In the genomic region with DNA sequence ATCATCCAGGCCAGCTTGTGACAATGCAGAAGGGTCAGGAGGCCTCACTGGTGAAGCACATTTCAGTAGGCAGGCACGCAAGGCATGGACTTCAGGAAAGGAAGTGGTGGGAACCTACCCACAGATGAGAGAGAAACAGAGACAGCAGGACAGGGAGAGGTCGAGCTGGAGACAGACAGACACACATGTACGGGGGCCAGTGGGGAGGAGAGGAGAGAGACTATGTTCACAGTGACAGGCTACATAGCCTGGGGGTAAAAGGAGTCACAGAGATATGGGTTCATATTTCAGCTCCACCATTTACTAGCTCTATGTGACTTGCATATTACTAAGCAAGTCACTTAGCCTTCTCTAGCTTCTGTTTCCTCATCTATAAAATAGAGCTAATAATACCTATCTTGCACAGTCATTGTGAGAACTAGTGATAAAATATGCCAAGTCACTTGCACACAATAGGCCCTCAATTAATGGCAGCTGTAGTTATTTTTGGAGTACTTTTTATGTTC, we compare ENCODE assay signal across 9 cellular contexts.
DNase-seq lines count a peak whose midpoint lies in the region; ATAC-seq and TF ChIP-seq lines count a peak whose summit lies in the region.
"Had no signal": no experiment of that assay in that cellular context is flagged by ENCODE, and none has a peak within 500 bp of the region (broad histone marks: within the 10 kb centered on the region; RNA-seq: fewer than 3 reads in every experiment).

No MANE protein-coding gene starts in this region.

- no TSS peak for BruUV-seq in PC-9 (replicated peaks; lab: Mats Ljungman, UMichigan)

- no peak overlapping the region for H3K4me3 Mint-ChIP-seq in activated CD4-positive, alpha-beta T cell treated with anti-CD3 and anti-CD28 coated beads, Interleukin-2, amount 10 ng/mL, durations not matched to agents 7 days and 5 days
- no peak overlapping the region for H3K4me3 Mint-ChIP-seq in stimulated activated memory B cell treated with anti-CD40 and anti-IgM and Interleukin-4, amounts not matched to agents 10 μg/mL and 1 μg/mL and 100 μg/mL, for 72 hours

- peaks cover 63% of the 10 kb centered on the region for H3F3A ChIP-seq in PC-9 (ENCODE audit: insufficient read depth, low read depth)

- no peak for TF ChIP-seq POLR2A in gastrocnemius medialis (IDR thresholded peaks at IDR 0.05)

- TF ChIP-seq CTCF in PC-9 (conservative IDR thresholded peaks at IDR 0.05) (no peak), gastrocnemius medialis (IDR thresholded peaks at IDR 0.05 in 4 of 5, conservative IDR thresholded peaks at IDR 0.05 in 1 of 5) (no peak)

- CTCF ChIA-PET in activated CD4-positive, alpha-beta T cell treated with anti-CD3 and anti-CD28 coated beads, Interleukin-2, amount 10 ng/mL, durations not matched to agents 7 days and 5 days (lab: Charles Lee) = interaction anchor here (0.5 to 3.8 kb wide), 15 partner anchors 8 to 110 kb away, joined by 3 to 14 read pairs (median 4); no protein-coding TSS in a partner anchor
- CTCF ChIA-PET in PC-9 (lab: Charles Lee) = interaction anchor here (0.5 to 0.7 kb wide), 3 partner anchors 91 to 503 kb away, joined by 3 to 11 read pairs (median 4); a partner anchor contains a TSS

- H3K4me3 ChIP-seq in PC-9 (no peak overlapping the region), gastrocnemius medialis (no peak overlapping the region)

- H3K4me1 ChIP-seq in PC-9 (replicated peaks; ENCODE audit: insufficient read depth) (peaks cover 66% of the 10 kb centered on the region), gastrocnemius medialis (no peaks in the 10 kb centered on the region)

- H3K27ac Mint-ChIP-seq in activated CD4-positive, alpha-beta T cell treated with anti-CD3 and anti-CD28 coated beads, Interleukin-2, amount 10 ng/mL, durations not matched to agents 7 days and 5 days = peak overlapping the region; percentile 86
- H3K27ac Mint-ChIP-seq in stimulated activated memory B cell treated with anti-CD40 and anti-IgM and Interleukin-4, amounts not matched to agents 10 μg/mL and 1 μg/mL and 100 μg/mL, for 72 hours = peak overlapping the region; percentile 71

- no peaks in the 10 kb centered on the region for H4K20me1 ChIP-seq in PC-9 (ENCODE audit: insufficient read depth)

- 0 out of 2 replicates have a peak overlapping the region, but pooled peaks have one; percentile 1 for H2AFZ ChIP-seq in PC-9

- POLR2A ChIA-PET in activated CD4-positive, alpha-beta T cell treated with anti-CD3 and anti-CD28 coated beads, Interleukin-2, amount 10 ng/mL, durations not matched to agents 7 days and 5 days (lab: Charles Lee) = interaction anchor here (1.2 kb wide), 1 partner anchor 9 kb away, joined by 3 read pairs; no protein-coding TSS in a partner anchor
- POLR2A ChIA-PET in PC-9 (lab: Charles Lee; ENCODE audit: unreplicated experiment) = interaction anchor here (0.5 to 1.2 kb wide), 10 partner anchors 35 to 883 kb away, joined by 3 to 13 read pairs (median 4); a partner anchor contains a TSS

- no peaks in the 10 kb centered on the region for H3K27me3 Mint-ChIP-seq in activated CD4-positive, alpha-beta T cell treated with anti-CD3 and anti-CD28 coated beads, Interleukin-2, amount 10 ng/mL, durations not matched to agents 7 days and 5 days
- no peaks in the 10 kb centered on the region for H3K27me3 Mint-ChIP-seq in stimulated activated memory B cell treated with anti-CD40 and anti-IgM and Interleukin-4, amounts not matched to agents 10 μg/mL and 1 μg/mL and 100 μg/mL, for 72 hours

- ATAC-seq in HG02852 (IDR thresholded peaks at IDR 0.05; ENCODE audit: unreplicated experiment) = peak; percentile 48
- peak; percentile 49 for ATAC-seq in stimulated activated memory B cell treated with anti-CD40 and anti-IgM and Interleukin-4, amounts not matched to agents 10 μg/mL and 1 μg/mL and 100 μg/mL, for 72 hours
- ATAC-seq in gastrocnemius medialis = no peak

- H3K27ac ChIP-seq in PC-9 = peak overlapping the region; percentile 99
- no peak overlapping the region for H3K27ac ChIP-seq in gastrocnemius medialis

- peaks cover 7% of the 10 kb centered on the region for H3K9me3 Mint-ChIP-seq in activated CD4-positive, alpha-beta T cell treated with anti-CD3 and anti-CD28 coated beads, Interleukin-2, amount 10 ng/mL, durations not matched to agents 7 days and 5 days
- no peaks in the 10 kb centered on the region for H3K9me3 Mint-ChIP-seq in stimulated activated memory B cell treated with anti-CD40 and anti-IgM and Interleukin-4, amounts not matched to agents 10 μg/mL and 1 μg/mL and 100 μg/mL, for 72 hours

- in situ Hi-C loops in gastrocnemius medialis (cut with MboI; ENCODE audit: low sequenced_read_pairs in 4 of 4) = no loop called here

- H3K36me3 Mint-ChIP-seq in activated CD4-positive, alpha-beta T cell treated with anti-CD3 and anti-CD28 coated beads, Interleukin-2, amount 10 ng/mL, durations not matched to agents 7 days and 5 days (ENCODE audit: low read depth) = peaks cover 7% of the 10 kb centered on the region
- H3K36me3 Mint-ChIP-seq in stimulated activated memory B cell treated with anti-CD40 and anti-IgM and Interleukin-4, amounts not matched to agents 10 μg/mL and 1 μg/mL and 100 μg/mL, for 72 hours = peaks cover 9% of the 10 kb centered on the region

- H3K4me1 Mint-ChIP-seq in activated CD4-positive, alpha-beta T cell treated with anti-CD3 and anti-CD28 coated beads, Interleukin-2, amount 10 ng/mL, durations not matched to agents 7 days and 5 days = peaks cover 64% of the 10 kb centered on the region
- H3K4me1 Mint-ChIP-seq in stimulated activated memory B cell treated with anti-CD40 and anti-IgM and Interleukin-4, amounts not matched to agents 10 μg/mL and 1 μg/mL and 100 μg/mL, for 72 hours = peaks cover 76% of the 10 kb centered on the region

- H3K9me2 ChIP-seq in PC-9 (ENCODE audit: insufficient read depth) = no peaks in the 10 kb centered on the region

- DNase-seq in activated CD4-positive, alpha-beta T cell treated with anti-CD3 and anti-CD28 coated beads, Interleukin-2, amount 10 ng/mL, durations not matched to agents 7 days and 5 days = no peak
- DNase-seq in activated CD4-positive, alpha-beta T cell treated with anti-CD3 and anti-CD28 coated beads, Interleukin-2, amount 50 U/mL, for 4 hours = no peak
- DNase-seq in PC-9 (peak; percentile 62 to 98), SK-N-DZ (ENCODE audit: low spot score) (no peak), gastrocnemius medialis (no peak)
- no peak for DNase-seq in stimulated activated CD4-positive, alpha-beta T cell treated with anti-CD3 and anti-CD28 coated beads, Interleukin-4, amount 100 ng/mL, for 4 hours
- DNase-seq: SHP77 treated with DMSO at 0.1 percent for 48 hours had no signal

- H3K36me3 ChIP-seq in PC-9 (ENCODE audit: low read depth) (no peaks in the 10 kb centered on the region), gastrocnemius medialis (no peaks in the 10 kb centered on the region)

- no peaks in the 10 kb centered on the region for H3K27me3 ChIP-seq in PC-9 (ENCODE audit: insufficient read depth, low read depth)
- H3K27me3 ChIP-seq in gastrocnemius medialis = no peaks in the 10 kb centered on the region

- peak overlapping the region; percentile 64 for H3K4me2 ChIP-seq in PC-9

- peaks cover 5% of the 10 kb centered on the region; the same call in 1 of the 2 replicates for H3K79me2 ChIP-seq in PC-9 (ENCODE audit: low read depth)

- H3K9me3 ChIP-seq in PC-9 (ENCODE audit: insufficient read depth, low read depth) (peaks cover 5% of the 10 kb centered on the region; the same call in 1 of the 2 replicates), gastrocnemius medialis (no peaks in the 10 kb centered on the region)

- intact Hi-C loops in PC-9 (cut with micrococcal nuclease; ENCODE audit: unreplicated experiment) (loop anchor here (1.0 kb wide), 1 partner anchor 35 kb away; no protein-coding TSS in a partner anchor), gastrocnemius medialis (cut with DNase I; ENCODE audit: low total_unique reads) (no loop called here)

Comparison
In these comparisons a context has a peak if more than half of its experiments do, and no peak if none do; other contexts are left out.
1. DNase-seq: peak in PC-9 (2 of 2); none in activated CD4-positive, alpha-beta T cell treated with anti-CD3 and anti-CD28 coated beads, Interleukin-2, amount 10 ng/mL, durations not matched to agents 7 days and 5 days (single experiment), activated CD4-positive, alpha-beta T cell treated with anti-CD3 and anti-CD28 coated beads, Interleukin-2, amount 50 U/mL, for 4 hours (0 of 2), stimulated activated CD4-positive, alpha-beta T cell treated with anti-CD3 and anti-CD28 coated beads, Interleukin-4, amount 100 ng/mL, for 4 hours (0 of 2), SK-N-DZ (single experiment) and gastrocnemius medialis (0 of 2).
2. ATAC-seq: peak in HG02852 (single experiment) and stimulated activated memory B cell treated with anti-CD40 and anti-IgM and Interleukin-4, amounts not matched to agents 10 μg/mL and 1 μg/mL and 100 μg/mL, for 72 hours (single experiment); none in gastrocnemius medialis (0 of 2).